ENCODE assay signal across 8 cellular contexts in genomic region chr17:11644265-11645212, GRCh38. TPM values are rescaled to one million over a fixed set of nuclear protein-coding genes. Genes with fewer than 3 reads are reported as not detected.
DNase-seq lines count a peak whose midpoint lies in the region; ATAC-seq and TF ChIP-seq lines count a peak whose summit lies in the region.

No MANE protein-coding gene starts in this region.

- no peak overlapping the region for H3K27ac ChIP-seq in mucosa of rectum (ENCODE audit: low read depth in 2 of 2, low read length in 2 of 2)
- no peak overlapping the region for H3K27ac ChIP-seq in substantia nigra (ENCODE audit: low read depth, low read length, poor library complexity, severe bottlenecking)

- H3K4me1 ChIP-seq in mucosa of rectum (ENCODE audit: control insufficient read depth in 2 of 2, insufficient read depth in 2 of 2, low read length in 2 of 2) = peaks cover 2 to 4% of the 10 kb centered on the region in 2 donors

- DNase-seq in AG08396 (ENCODE audit: low spot score) (peak; percentile 41), NCI-H2107 treated with DMSO at 0.1 percent for 48 hours (lab: John Stamatoyannopoulos, UW; ENCODE audit: unreplicated experiment) (peak; percentile 26), WTC11 (ENCODE audit: low spot score) (peak; percentile 56), erythroblast (lab: John Stamatoyannopoulos, UW) (peak; percentile 71 to 80), substantia nigra (lab: John Stamatoyannopoulos, UW) (peak in 47 of 49 donors; percentile 1 to 81 (median 54)), 8988T (no peak)

- ATAC-seq in GM18868 (IDR thresholded peaks at IDR 0.05; ENCODE audit: unreplicated experiment) (peak; percentile 56), WTC11 (peak; percentile 76)

- H3K9me3 Mint-ChIP-seq in WTC11 = peaks cover 32% of the 10 kb centered on the region

- H3K27ac Mint-ChIP-seq in WTC11 = no peak overlapping the region

- no peak overlapping the region for H3K9ac ChIP-seq in mucosa of rectum (ENCODE audit: low read depth in 1 of 2, low read length in 2 of 2)

- H3K9me3 ChIP-seq in mucosa of rectum (ENCODE audit: control insufficient read depth in 2 of 2, low read length in 2 of 2) = no peaks in the 10 kb centered on the region

- no peaks in the 10 kb centered on the region for H3K27me3 ChIP-seq in mucosa of rectum (ENCODE audit: control insufficient read depth in 2 of 2, insufficient read depth in 2 of 2, low read length in 2 of 2)

- peaks cover 21% of the 10 kb centered on the region for H3K36me3 Mint-ChIP-seq in WTC11

- TF ChIP-seq POLR2A in erythroblast (IDR thresholded peaks at IDR 0.05; ENCODE audit: low read length) = no peak

- H3K36me3 ChIP-seq in mucosa of rectum (ENCODE audit: control insufficient read depth in 2 of 2, insufficient read depth in 2 of 2, low read length in 2 of 2) = no peaks in the 10 kb centered on the region

- H3K4me1 Mint-ChIP-seq in WTC11 = no peaks in the 10 kb centered on the region

- CTCF ChIA-PET in WTC11 (lab: Charles Lee) = interaction anchor here (0.5 to 2.5 kb wide), 53 partner anchors 9 to 914 kb away, joined by 3 to 24 read pairs (median 4); partner anchors contain the start of genes DNAH9 and ZNF18

- H3K27me3 Mint-ChIP-seq in WTC11 (ENCODE audit: low read depth) = peaks cover 5% of the 10 kb centered on the region

- POLR2A ChIA-PET in WTC11 (lab: Charles Lee) = no interaction called here

- peak overlapping the region; percentile 38 to 71 for H3K4me3 ChIP-seq in mucosa of rectum (ENCODE audit: low read length in 2 of 2)

- H3K4me3 Mint-ChIP-seq in WTC11 = no peak overlapping the region

- TF ChIP-seq CTCF in WTC11 (IDR thresholded peaks at IDR 0.05) = peak; percentile 74

TF ChIP-seq in WTC11, 78 proteins besides CTCF, POLR2A, EP300 and RAD21:
- TF ChIP-seq FOXK1 (CRISPR knock-in tag; IDR thresholded peaks at IDR 0.05) (no peak), RORB (CRISPR knock-in tag; IDR thresholded peaks at IDR 0.05) (no peak), NFATC4 (CRISPR knock-in tag; IDR thresholded peaks at IDR 0.05) (no peak), SMAD4 (CRISPR knock-in tag; IDR thresholded peaks at IDR 0.05) (no peak), ATF6 (CRISPR knock-in tag; IDR thresholded peaks at IDR 0.05) (no peak), ATF2 (CRISPR knock-in tag; IDR thresholded peaks at IDR 0.05; ENCODE audit: borderline replicate concordance, low read depth) (no peak), TEAD1 (CRISPR knock-in tag; IDR thresholded peaks at IDR 0.05) (no peak), NR1H2 (CRISPR knock-in tag; IDR thresholded peaks at IDR 0.05) (no peak), EMX1 (CRISPR knock-in tag; IDR thresholded peaks at IDR 0.05) (no peak), ARID4B (CRISPR knock-in tag; IDR thresholded peaks at IDR 0.05; ENCODE audit: borderline replicate concordance) (no peak), MAX (CRISPR knock-in tag; IDR thresholded peaks at IDR 0.05) (no peak), NFE2L1 (CRISPR knock-in tag; IDR thresholded peaks at IDR 0.05) (no peak), ZBTB21 (CRISPR knock-in tag; IDR thresholded peaks at IDR 0.05; ENCODE audit: borderline replicate concordance) (no peak), ERG (CRISPR knock-in tag; IDR thresholded peaks at IDR 0.05) (no peak), TEAD4 (CRISPR knock-in tag; IDR thresholded peaks at IDR 0.05) (no peak), FOXJ3 (CRISPR knock-in tag; IDR thresholded peaks at IDR 0.05; ENCODE audit: borderline replicate concordance) (no peak), CREM (CRISPR knock-in tag; IDR thresholded peaks at IDR 0.05) (no peak)
- TF ChIP-seq, protein P1, sequence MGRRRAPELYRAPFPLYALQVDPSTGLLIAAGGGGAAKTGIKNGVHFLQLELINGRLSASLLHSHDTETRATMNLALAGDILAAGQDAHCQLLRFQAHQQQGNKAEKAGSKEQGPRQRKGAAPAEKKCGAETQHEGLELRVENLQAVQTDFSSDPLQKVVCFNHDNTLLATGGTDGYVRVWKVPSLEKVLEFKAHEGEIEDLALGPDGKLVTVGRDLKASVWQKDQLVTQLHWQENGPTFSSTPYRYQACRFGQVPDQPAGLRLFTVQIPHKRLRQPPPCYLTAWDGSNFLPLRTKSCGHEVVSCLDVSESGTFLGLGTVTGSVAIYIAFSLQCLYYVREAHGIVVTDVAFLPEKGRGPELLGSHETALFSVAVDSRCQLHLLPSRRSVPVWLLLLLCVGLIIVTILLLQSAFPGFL (CRISPR knock-in tag; IDR thresholded peaks at IDR 0.05; ENCODE audit: borderline replicate concordance) = no peak

RNA-seq across cellular contexts. Expression of gene DNAH9, which starts 46.3 kb away (rescaled TPM):
- 0.14 to 0.50 TPM (median 0.31 TPM) in 3 replicates for total RNA-seq in WTC11 (2021)
